In the genomic region with DNA sequence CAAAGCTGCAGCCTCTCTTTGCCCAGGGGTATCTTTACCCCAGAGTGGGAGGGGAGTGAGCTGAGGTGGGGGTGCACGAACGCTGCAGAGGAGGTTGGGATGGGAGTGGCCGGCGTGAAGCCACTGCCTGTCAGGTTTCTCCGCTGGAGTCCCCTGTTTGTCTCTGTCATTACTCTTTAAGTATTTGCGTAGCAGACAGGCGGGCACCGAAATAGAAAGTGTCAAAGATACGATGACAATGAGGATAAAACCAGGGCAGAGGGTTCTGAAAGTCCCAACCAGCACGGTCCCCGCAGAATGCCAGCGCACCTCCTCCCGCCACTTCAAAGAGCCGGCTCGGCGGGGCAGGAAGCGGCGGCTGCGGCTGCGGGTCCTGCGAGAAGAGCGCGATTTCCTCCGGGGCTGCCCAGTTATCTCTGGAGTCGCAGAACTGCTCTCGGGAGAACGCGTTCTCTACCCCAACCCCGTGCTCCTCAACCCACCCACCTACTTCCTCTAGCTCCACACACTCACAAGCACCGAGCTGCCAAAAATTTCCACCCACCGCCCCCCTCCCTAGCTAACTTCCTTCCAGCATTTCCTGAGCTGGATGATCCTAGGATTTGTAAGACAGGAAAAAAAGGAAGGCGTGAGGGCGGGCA, we compare ENCODE assay signal across 8 cellular contexts. TPM values are rescaled to one million over a fixed set of nuclear protein-coding genes. Genes with fewer than 3 reads are reported as not detected.
DNase-seq lines count a peak whose midpoint lies in the region; ATAC-seq and TF ChIP-seq lines count a peak whose summit lies in the region.

A gene with protein sequence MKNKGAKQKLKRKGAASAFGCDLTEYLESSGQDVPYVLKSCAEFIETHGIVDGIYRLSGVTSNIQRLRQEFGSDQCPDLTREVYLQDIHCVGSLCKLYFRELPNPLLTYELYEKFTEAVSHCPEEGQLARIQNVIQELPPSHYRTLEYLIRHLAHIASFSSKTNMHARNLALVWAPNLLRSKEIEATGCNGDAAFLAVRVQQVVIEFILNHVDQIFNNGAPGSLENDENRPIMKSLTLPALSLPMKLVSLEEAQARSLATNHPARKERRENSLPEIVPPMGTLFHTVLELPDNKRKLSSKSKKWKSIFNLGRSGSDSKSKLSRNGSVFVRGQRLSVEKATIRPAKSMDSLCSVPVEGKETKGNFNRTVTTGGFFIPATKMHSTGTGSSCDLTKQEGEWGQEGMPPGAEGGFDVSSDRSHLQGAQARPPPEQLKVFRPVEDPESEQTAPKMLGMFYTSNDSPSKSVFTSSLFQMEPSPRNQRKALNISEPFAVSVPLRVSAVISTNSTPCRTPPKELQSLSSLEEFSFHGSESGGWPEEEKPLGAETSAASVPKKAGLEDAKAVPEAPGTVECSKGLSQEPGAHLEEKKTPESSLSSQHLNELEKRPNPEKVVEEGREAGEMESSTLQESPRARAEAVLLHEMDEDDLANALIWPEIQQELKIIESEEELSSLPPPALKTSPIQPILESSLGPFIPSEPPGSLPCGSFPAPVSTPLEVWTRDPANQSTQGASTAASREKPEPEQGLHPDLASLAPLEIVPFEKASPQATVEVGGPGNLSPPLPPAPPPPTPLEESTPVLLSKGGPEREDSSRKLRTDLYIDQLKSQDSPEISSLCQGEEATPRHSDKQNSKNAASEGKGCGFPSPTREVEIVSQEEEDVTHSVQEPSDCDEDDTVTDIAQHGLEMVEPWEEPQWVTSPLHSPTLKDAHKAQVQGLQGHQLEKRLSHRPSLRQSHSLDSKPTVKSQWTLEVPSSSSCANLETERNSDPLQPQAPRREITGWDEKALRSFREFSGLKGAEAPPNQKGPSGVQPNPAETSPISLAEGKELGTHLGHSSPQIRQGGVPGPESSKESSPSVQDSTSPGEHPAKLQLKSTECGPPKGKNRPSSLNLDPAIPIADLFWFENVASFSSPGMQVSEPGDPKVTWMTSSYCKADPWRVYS (N-terminal part only) (plus strand): TSS at position 623 of the 641 bp plus-strand sequence. CDS start 522 bp downstream, outside the sequence.

- TF ChIP-seq CTCF in esophagus squamous epithelium (IDR thresholded peaks at IDR 0.05): no peak

- intact Hi-C loops in esophagus squamous epithelium (cut with DNase I): no loop called here

- no peaks in the 10 kb centered on the region for H3K9me3 Mint-ChIP-seq in activated T-cell treated with anti-CD3 and anti-CD28 coated beads, Interleukin-2, amount 50 U/mL, for 4 hours
- no peaks in the 10 kb centered on the region for H3K9me3 Mint-ChIP-seq in naive thymus-derived CD8-positive, alpha-beta T cell
- no peaks in the 10 kb centered on the region for H3K9me3 Mint-ChIP-seq in stimulated activated naive B cell treated with anti-CD40 and anti-IgM and Interleukin-4, amounts not matched to agents 10 μg/mL and 1 μg/mL and 100 μg/mL, for 72 hours

- peak; percentile 33 for ATAC-seq in GM18858 (IDR thresholded peaks at IDR 0.05; ENCODE audit: unreplicated experiment)
- ATAC-seq in HG03060 (IDR thresholded peaks at IDR 0.05; ENCODE audit: low read depth, unreplicated experiment): peak; percentile 30
- peak; percentile 77 to 79 for ATAC-seq in activated T-cell treated with anti-CD3 and anti-CD28 coated beads, Interleukin-2, amount 50 U/mL, for 4 hours
- peak; percentile 70 to 74 for ATAC-seq in naive thymus-derived CD8-positive, alpha-beta T cell
- peak; percentile 71 to 73 for ATAC-seq in stimulated activated naive B cell treated with anti-CD40 and anti-IgM and Interleukin-4, amounts not matched to agents 10 μg/mL and 1 μg/mL and 100 μg/mL, for 72 hours (replicated peaks)

- no peaks in the 10 kb centered on the region for H3K9me3 ChIP-seq in esophagus squamous epithelium

- peaks cover 3 to 65% (median 3%) of the 10 kb centered on the region in 3 donors for H3K4me1 ChIP-seq in esophagus squamous epithelium

- POLR2A ChIA-PET in naive thymus-derived CD8-positive, alpha-beta T cell (lab: Charles Lee): interaction anchor here (0.7 to 4.3 kb wide), 7 partner anchors 8 to 205 kb away, joined by 3 to 24 read pairs (median 7); a partner anchor contains a TSS

- WGBS in esophagus squamous epithelium, 2 donors: 0% methylated on average over 12 to 27 of the region's 33 CpGs

- peak within 1 kb of the TSS; percentile 60 to 83 (median 77) for H3K4me3 ChIP-seq in esophagus squamous epithelium

- peak within 1 kb of the TSS; percentile 86 to 98 (median 98) for H3K27ac Mint-ChIP-seq in naive thymus-derived CD8-positive, alpha-beta T cell
- H3K27ac Mint-ChIP-seq in stimulated activated naive B cell treated with anti-CD40 and anti-IgM and Interleukin-4, amounts not matched to agents 10 μg/mL and 1 μg/mL and 100 μg/mL, for 72 hours: peak within 1 kb of the TSS; percentile 96

- H3K27ac ChIP-seq in esophagus squamous epithelium: peak within 1 kb of the TSS; percentile 76 to 93 (median 92)

- H3K4me1 Mint-ChIP-seq in activated T-cell treated with anti-CD3 and anti-CD28 coated beads, Interleukin-2, amount 50 U/mL, for 4 hours (ENCODE audit: low read depth): peaks cover 52% of the 10 kb centered on the region
- peaks cover 23 to 67% (median 54%) of the 10 kb centered on the region in 4 donors for H3K4me1 Mint-ChIP-seq in naive thymus-derived CD8-positive, alpha-beta T cell
- H3K4me1 Mint-ChIP-seq in stimulated activated naive B cell treated with anti-CD40 and anti-IgM and Interleukin-4, amounts not matched to agents 10 μg/mL and 1 μg/mL and 100 μg/mL, for 72 hours: peaks cover 33 to 44% of the 10 kb centered on the region in 2 donors

- no peaks in the 10 kb centered on the region for H3K27me3 ChIP-seq in esophagus squamous epithelium

- peaks cover 8% of the 10 kb centered on the region for H3K36me3 Mint-ChIP-seq in activated T-cell treated with anti-CD3 and anti-CD28 coated beads, Interleukin-2, amount 50 U/mL, for 4 hours (ENCODE audit: insufficient read depth)
- peaks cover 0 to 2% (median 0%) of the 10 kb centered on the region in 3 donors for H3K36me3 Mint-ChIP-seq in naive thymus-derived CD8-positive, alpha-beta T cell
- peaks cover 2 to 14% of the 10 kb centered on the region in 2 donors for H3K36me3 Mint-ChIP-seq in stimulated activated naive B cell treated with anti-CD40 and anti-IgM and Interleukin-4, amounts not matched to agents 10 μg/mL and 1 μg/mL and 100 μg/mL, for 72 hours

- peaks cover 0 to 5% (median 0%) of the 10 kb centered on the region in 3 donors for H3K36me3 ChIP-seq in esophagus squamous epithelium

- H3K4me3 Mint-ChIP-seq in activated T-cell treated with anti-CD3 and anti-CD28 coated beads, Interleukin-2, amount 50 U/mL, for 4 hours: peak within 1 kb of the TSS; percentile 91
- peak within 1 kb of the TSS; percentile 86 to 97 (median 92) for H3K4me3 Mint-ChIP-seq in naive thymus-derived CD8-positive, alpha-beta T cell
- peak within 1 kb of the TSS; percentile 90 to 94 for H3K4me3 Mint-ChIP-seq in stimulated activated naive B cell treated with anti-CD40 and anti-IgM and Interleukin-4, amounts not matched to agents 10 μg/mL and 1 μg/mL and 100 μg/mL, for 72 hours

- DNase-seq in AG08396 (ENCODE audit: low spot score) (peak; percentile 73), OCI-M2 (lab: John Stamatoyannopoulos, UW; ENCODE audit: unreplicated experiment) (peak; percentile 29), esophagus squamous epithelium (lab: John Stamatoyannopoulos, UW) (peak; percentile 15)
- peak; percentile 81 for DNase-seq in activated T-cell treated with anti-CD3 and anti-CD28 coated beads, Interleukin-2, amount 50 U/mL, for 4 hours
- peak; percentile 64 to 94 (median 88) for DNase-seq in naive thymus-derived CD8-positive, alpha-beta T cell
- peak; percentile 67 for DNase-seq in stimulated activated naive B cell treated with anti-CD40 and anti-IgM and Interleukin-4, amounts not matched to agents 10 μg/mL and 1 μg/mL and 100 μg/mL, for 72 hours

- TF ChIP-seq POLR2A in esophagus squamous epithelium (IDR thresholded peaks at IDR 0.05): no peak

- no peaks in the 10 kb centered on the region for H3K27me3 Mint-ChIP-seq in activated T-cell treated with anti-CD3 and anti-CD28 coated beads, Interleukin-2, amount 50 U/mL, for 4 hours (ENCODE audit: low read depth)
- H3K27me3 Mint-ChIP-seq in naive thymus-derived CD8-positive, alpha-beta T cell: no peaks in the 10 kb centered on the region
- H3K27me3 Mint-ChIP-seq in stimulated activated naive B cell treated with anti-CD40 and anti-IgM and Interleukin-4, amounts not matched to agents 10 μg/mL and 1 μg/mL and 100 μg/mL, for 72 hours: peaks cover 0 to 10% of the 10 kb centered on the region in 2 donors

RNA-seq across cellular contexts. Expression of the gene that starts here (rescaled TPM):
- 10 to 100 TPM; 16.0 to 22.0 (median 17.2) TPM for total RNA-seq in activated T-cell treated with anti-CD3 and anti-CD28 coated beads, Interleukin-2, amount 50 U/mL, for 4 hours
- 1 to 10 TPM; 2.7 to 9.3 (median 7.6) TPM for total RNA-seq in esophagus squamous epithelium
- 1 to 10 TPM; 1.1 to 1.8 TPM for total RNA-seq in naive thymus-derived CD8-positive, alpha-beta T cell
- polyA plus RNA-seq in naive thymus-derived CD8-positive, alpha-beta T cell: 1 to 10 TPM in 2 of 3 donors, under 1 TPM in 1; 0.32 to 2.3 (median 1.6) TPM

Comparison
In these comparisons a context has a peak if more than half of its experiments do, and no peak if none do; other contexts are left out.
1. Peak in every context shown above with its lines: DNase-seq, ATAC-seq, H3K4me3 ChIP-seq and H3K27ac ChIP-seq.
2. DNase-seq: peak in every context shown above with its lines; median percentile 88 in naive thymus-derived CD8-positive, alpha-beta T cell; 81 in activated T-cell treated with anti-CD3 and anti-CD28 coated beads, Interleukin-2, amount 50 U/mL, for 4 hours; 73 in AG08396; 67 in stimulated activated naive B cell treated with anti-CD40 and anti-IgM and Interleukin-4, amounts not matched to agents 10 μg/mL and 1 μg/mL and 100 μg/mL, for 72 hours; 29 in OCI-M2; 15 in esophagus squamous epithelium.